Comparison of ENCODE assay signal across 9 cellular contexts in the genomic region with DNA sequence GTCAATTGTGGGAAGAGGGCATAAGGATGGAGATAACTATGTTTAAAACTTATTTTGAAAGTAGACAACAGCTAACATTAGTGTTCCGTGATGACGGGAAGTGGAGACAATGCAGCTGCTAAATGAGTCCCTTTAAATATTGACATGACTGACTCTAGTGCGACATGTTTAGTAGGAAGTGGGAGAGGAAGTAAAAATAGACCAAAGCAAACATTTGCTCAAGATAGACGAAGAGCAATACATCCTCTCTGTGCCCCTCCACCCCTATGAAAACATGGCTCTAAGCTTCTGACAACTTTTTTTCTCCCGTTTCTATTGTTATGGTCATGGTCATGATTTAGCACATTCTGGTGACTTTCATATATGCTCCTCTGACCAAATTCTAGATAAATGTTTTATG. TPM values are rescaled to one million over a fixed set of nuclear protein-coding genes. Genes with fewer than 3 reads are reported as not detected.
A peak's percentile ranks its signal among the peaks of the same experiment; 100 is the strongest.
DNase-seq lines count a peak whose midpoint lies in the region; ATAC-seq, FAIRE-seq and TF ChIP-seq lines count a peak whose summit lies in the region.
"Had no signal": no experiment of that assay in that cellular context is flagged by ENCODE, and none has a peak within 500 bp of the region (broad histone marks: within the 10 kb centered on the region; RNA-seq: fewer than 3 reads in every experiment).

No MANE protein-coding gene starts in this region.

- no peak overlapping the region for H3K27ac ChIP-seq in effector memory CD4-positive, alpha-beta T cell (ENCODE audit: insufficient read depth, low read length, poor library complexity, severe bottlenecking)
- H3K27ac ChIP-seq: Peyer's patch had no signal

- no peak for TF ChIP-seq CTCF in D721Med (IDR thresholded peaks at IDR 0.05; ENCODE audit: insufficient read depth, missing control alignments)

- intact Hi-C loops in left colon (cut with DNase I, micrococcal nuclease), result no loop called here

- DNase-seq in D721Med (ENCODE audit: insufficient read length, low spot score) (no peak), NCI-H748 treated with DMSO at 0.1 percent for 48 hours (lab: John Stamatoyannopoulos, UW) (peak; percentile 39), left colon (no peak), UCSD-AML1 (lab: John Stamatoyannopoulos, UW; ENCODE audit: unreplicated experiment) (no peak), GM19240 (ENCODE audit: insufficient read length, low spot score) (no peak), COLO829 (ENCODE audit: low spot score) (no peak)
- no peak for DNase-seq in effector memory CD4-positive, alpha-beta T cell

- H3K27me3 ChIP-seq in effector memory CD4-positive, alpha-beta T cell (replicated peaks; ENCODE audit: control insufficient read depth, insufficient read depth, low read length, poor library complexity, severe bottlenecking), result no peaks in the 10 kb centered on the region
- H3K27me3 ChIP-seq: Peyer's patch had no signal

- peak; percentile 86 for ATAC-seq in GM21447 (IDR thresholded peaks at IDR 0.05; ENCODE audit: unreplicated experiment)
- peak; percentile 87 for ATAC-seq in left colon

- no peaks in the 10 kb centered on the region for H3K36me3 ChIP-seq in effector memory CD4-positive, alpha-beta T cell (ENCODE audit: control insufficient read depth, insufficient read depth, low read length)
- H3K36me3 ChIP-seq: Peyer's patch had no signal

- peaks cover 7% of the 10 kb centered on the region for H3K4me1 ChIP-seq in effector memory CD4-positive, alpha-beta T cell (ENCODE audit: control insufficient read depth, insufficient read depth, low read length, poor library complexity, severe bottlenecking)
- H3K4me1 ChIP-seq: Peyer's patch had no signal

- H3K9me3 ChIP-seq in effector memory CD4-positive, alpha-beta T cell (ENCODE audit: control insufficient read depth, low read length), result no peaks in the 10 kb centered on the region
- H3K9me3 ChIP-seq: Peyer's patch had no signal

- H3K4me3 ChIP-seq in effector memory CD4-positive, alpha-beta T cell (ENCODE audit: insufficient read depth, low read depth, low read length, poor library complexity, severe bottlenecking), result no peak overlapping the region
- H3K4me3 ChIP-seq: Peyer's patch had no signal

- peak; percentile 87 for FAIRE-seq in D721Med (lab: Jason Lieb, UNC)

RNA-seq across cellular contexts. Expression of a gene that starts 60.0 kb away (rescaled TPM):
- 1 to 10 TPM; 1.7 to 3.9 TPM for total RNA-seq in left colon
